In genomic region chr2:235779444-235779896, GRCh38 we compare ENCODE assay signal across 8 cellular contexts.
DNase-seq lines count a peak whose midpoint lies in the region; ATAC-seq and TF ChIP-seq lines count a peak whose summit lies in the region.

No MANE protein-coding gene starts in this region.

- no peaks in the 10 kb centered on the region; the same call in 1 of the 2 replicates for H4K20me1 ChIP-seq in MM.1S (ENCODE audit: insufficient read depth, low read length)

- H3K36me3 ChIP-seq in MM.1S (replicated peaks; ENCODE audit: insufficient read depth, low read length), result no peaks in the 10 kb centered on the region

- H3K9me3 ChIP-seq in MM.1S (replicated peaks; ENCODE audit: insufficient read depth, low read length), result no peaks in the 10 kb centered on the region
- H3K9me3 ChIP-seq in right cardiac atrium (ENCODE audit: control insufficient read depth, low read length), result no peaks in the 10 kb centered on the region

- H3F3A ChIP-seq in MM.1S (ENCODE audit: insufficient read depth, low read length), result no peaks in the 10 kb centered on the region

- no peak overlapping the region for H3K27ac ChIP-seq in MM.1S (ENCODE audit: low read length)
- H3K27ac ChIP-seq in right cardiac atrium (ENCODE audit: low read length), result no peak overlapping the region

- no peak overlapping the region for H3K4me3 ChIP-seq in MM.1S (ENCODE audit: low read length)
- no peak overlapping the region for H3K4me3 ChIP-seq in right cardiac atrium (ENCODE audit: low read length)

- TF ChIP-seq CTCF in MM.1S (IDR thresholded peaks at IDR 0.05; ENCODE audit: low read length), result peak; percentile 74

- WGBS in right cardiac atrium, result 40% methylated on average over 8 of the region's 8 CpGs

- DNase-seq in Ammon's horn (ENCODE audit: low spot score) (peak; percentile 77), MM.1S (peak; percentile 53), SW 1271 (lab: John Stamatoyannopoulos, UW) (peak; percentile 9 to 56), anterior cingulate cortex (lab: John Stamatoyannopoulos, UW) (peak in 48 of 58 donors; percentile 17 to 78 (median 40)), right cardiac atrium (peak; percentile 67 to 86 (median 79)), sciatic nerve (ENCODE audit: low spot score) (peak; percentile 86)

- no peaks in the 10 kb centered on the region for H3K79me2 ChIP-seq in MM.1S (ENCODE audit: low read length)

- H2AFZ ChIP-seq in MM.1S (ENCODE audit: low read length), result no peak overlapping the region

- H3K4me1 ChIP-seq in MM.1S (ENCODE audit: low read length), result no peaks in the 10 kb centered on the region
- no peaks in the 10 kb centered on the region for H3K4me1 ChIP-seq in right cardiac atrium (ENCODE audit: control insufficient read depth, insufficient read depth, low read length)

- no peak overlapping the region for H3K4me2 ChIP-seq in MM.1S (ENCODE audit: low read depth, low read length)

- H3K9me2 ChIP-seq in MM.1S (replicated peaks; ENCODE audit: insufficient read depth, low read length), result no peaks in the 10 kb centered on the region

- no peak overlapping the region for H3K9ac ChIP-seq in MM.1S (ENCODE audit: low read length)

- intact Hi-C loops in right cardiac atrium (cut with DNase I), result loop anchor here in 1 of 4 donors (5.0 kb wide), 1 partner anchor 403 kb away; no protein-coding TSS in a partner anchor
- intact Hi-C loops in sciatic nerve (cut with DNase I), result loop anchor here (10.0 kb wide), 1 partner anchor 385 kb away; the partner anchor contains the start of gene GBX2

- ATAC-seq in GM19035 (IDR thresholded peaks at IDR 0.05; ENCODE audit: unreplicated experiment) (peak; percentile 53), right cardiac atrium (peak; percentile 77 to 87), sciatic nerve (peak; percentile 85), GM18520 (IDR thresholded peaks at IDR 0.05; ENCODE audit: unreplicated experiment) (no peak)

- H3K27me3 ChIP-seq in MM.1S (replicated peaks; ENCODE audit: insufficient read depth, low read length) (no peaks in the 10 kb centered on the region), right cardiac atrium (ENCODE audit: control insufficient read depth, insufficient read depth) (no peaks in the 10 kb centered on the region)

Comparison
In these comparisons a context has a peak if more than half of its experiments do, and no peak if none do; other contexts are left out.
1. DNase-seq: peak in every context shown above with its lines; median percentile 86 in sciatic nerve; 79 in right cardiac atrium; 77 in Ammon's horn; 53 in MM.1S; 40 in anterior cingulate cortex; 32 in SW 1271.